8 cellular contexts compared by ENCODE assay signal in the genomic region with DNA sequence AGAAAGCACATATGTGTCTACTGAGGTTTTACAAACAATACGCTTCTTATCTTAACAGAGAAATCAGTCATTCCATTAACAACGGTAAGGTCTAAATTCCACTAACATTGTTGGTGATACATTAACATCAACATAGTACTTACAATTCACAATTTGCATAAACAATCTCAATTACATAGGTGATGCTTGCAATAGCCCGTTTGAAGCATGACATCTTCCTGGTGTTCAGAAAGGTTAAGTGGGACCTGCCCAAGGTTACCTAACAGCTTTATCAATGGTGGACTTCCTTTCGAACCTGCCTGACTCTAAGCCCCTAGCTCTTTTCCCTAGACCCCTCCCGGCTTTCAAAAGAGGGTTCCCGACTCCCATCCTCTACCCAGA. TPM values are rescaled to one million over a fixed set of nuclear protein-coding genes. Genes with fewer than 3 reads are reported as not detected.
DNase-seq lines count a peak whose midpoint lies in the region; ATAC-seq, FAIRE-seq and TF ChIP-seq lines count a peak whose summit lies in the region.

No MANE protein-coding gene starts in this region.

- POLR2A ChIA-PET in BJ (lab: Charles Lee) (no interaction called here), HepG2 (lab: Yijun Ruan, JAX) (interaction anchor here (0.5 to 3.0 kb wide), 20 partner anchors 10 to 452 kb away, joined by 3 to 14 read pairs (median 4); a partner anchor contains a TSS)

- no peaks in the 10 kb centered on the region for H4K20me1 ChIP-seq in HepG2 (ENCODE audit: insufficient read depth, low read length)

- H3K9ac ChIP-seq in HepG2 (ENCODE audit: insufficient read depth, low read depth, low read length), result peak overlapping the region; percentile 86

- BruUV-seq in HepG2 (replicated peaks; lab: Mats Ljungman, UMichigan), result TSS peak; percentile 84

- H3K36me3 ChIP-seq in BJ (ENCODE audit: control insufficient read depth, insufficient read depth, low read length), result no peaks in the 10 kb centered on the region
- no peaks in the 10 kb centered on the region for H3K36me3 ChIP-seq in ascending aorta
- H3K36me3 ChIP-seq in HepG2 (replicated peaks in 1 of 2; ENCODE audit: control insufficient read depth in 1 of 2, insufficient read depth in 2 of 2, low read length in 2 of 2), result no peaks in the 10 kb centered on the region
- no peaks in the 10 kb centered on the region for H3K36me3 ChIP-seq in transverse colon

- H3K27me3 ChIP-seq in BJ (ENCODE audit: control insufficient read depth, insufficient read depth, low read length), result no peaks in the 10 kb centered on the region
- H3K27me3 ChIP-seq in ascending aorta, result no peaks in the 10 kb centered on the region
- no peaks in the 10 kb centered on the region; a peak in 1 of 5 replicates for H3K27me3 ChIP-seq in HepG2 (ENCODE audit: control insufficient read depth in 1 of 2, insufficient read depth in 2 of 2, low read length in 2 of 2)
- no peaks in the 10 kb centered on the region for H3K27me3 ChIP-seq in transverse colon

- ATAC-seq in HG03439 (IDR thresholded peaks at IDR 0.05; ENCODE audit: unreplicated experiment) (peak; percentile 12), HepG2 (peak; percentile 61), GM21515 (IDR thresholded peaks at IDR 0.05; ENCODE audit: unreplicated experiment) (no peak), HG03457 (IDR thresholded peaks at IDR 0.05; ENCODE audit: unreplicated experiment) (no peak)

- peak overlapping the region; percentile 71 to 76 for H3K27ac ChIP-seq in ascending aorta
- H3K27ac ChIP-seq in HepG2 (ENCODE audit: extremely low read length, insufficient read depth, low read length), result peak overlapping the region; percentile 59
- H3K27ac ChIP-seq in transverse colon, result peak overlapping the region; percentile 85 to 91 (median 88)

- TF ChIP-seq EP300 in HepG2 (IDR thresholded peaks at IDR 0.05; ENCODE audit: low read depth in 2 of 2, low read length in 2 of 2) (no peak), HepG2 (CRISPR knock-in tag; IDR thresholded peaks at IDR 0.05; ENCODE audit: borderline replicate concordance) (no peak), transverse colon (IDR thresholded peaks at IDR 0.05; ENCODE audit: low read depth) (no peak)

- no peak for DNase-seq in BJ (ENCODE audit: low read depth)
- DNase-seq in ascending aorta (ENCODE audit: low spot score in 2 of 2), result no peak
- DNase-seq in HepG2 (ENCODE audit: low spot score), result no peak
- DNase-seq in transverse colon, result no peak
- no peak for DNase-seq in activated CD4-positive, alpha-beta T cell treated with anti-CD3 and anti-CD28 coated beads, Interleukin-2, amount 50 U/mL, for 48 hours

- no peak for FAIRE-seq in HepG2 (lab: Jason Lieb, UNC)

- H3K4me2 ChIP-seq in HepG2 (ENCODE audit: low read depth, low read length), result peak overlapping the region; percentile 71

- in situ Hi-C loops in HepG2 (cut with HindIII; ENCODE audit: extremely low pct_ligation_motif_present, low pct_unique_long_range_greater_than_20kb), result no loop called here
- in situ Hi-C loops in transverse colon (cut with MboI; ENCODE audit: low pct_ligation_motif_present in 1 of 4, low pct_unique_long_range_greater_than_20kb in 1 of 4, low sequenced_read_pairs in 3 of 4), result no loop called here

- H3K4me3 ChIP-seq in BJ (ENCODE audit: low read depth, low read length) (peak overlapping the region; percentile 93), ascending aorta (peak overlapping the region; percentile 69 to 70), HepG2 (replicated peaks in 1 of 3; ENCODE audit: insufficient read depth in 1 of 3, low read depth in 2 of 3, low read length in 3 of 3) (peak overlapping the region; percentile 73 to 92 (median 74)), transverse colon (peak overlapping the region; percentile 46 to 77 (median 74))

- intact Hi-C loops in ascending aorta (cut with DNase I) (loop anchor here (1.0 to 5.0 kb wide), 3 partner anchors 30 to 110 kb away; a partner anchor contains a TSS), HepG2 (cut with micrococcal nuclease; ENCODE audit: unreplicated experiment) (loop anchor here (2.0 to 5.0 kb wide), 3 partner anchors 35 to 80 kb away; no protein-coding TSS in a partner anchor), transverse colon (cut with DNase I; ENCODE audit: low total_unique reads) (no loop called here)

- H3K4me1 ChIP-seq in ascending aorta, result peaks cover 0 to 9% of the 10 kb centered on the region in 2 donors
- H3K4me1 ChIP-seq in HepG2 (ENCODE audit: insufficient read depth, low read length), result peaks cover 20% of the 10 kb centered on the region
- peaks cover 7 to 28% (median 16%) of the 10 kb centered on the region in 4 donors for H3K4me1 ChIP-seq in transverse colon

- H3K79me2 ChIP-seq in HepG2 (ENCODE audit: insufficient read depth, low read length), result peaks cover 37% of the 10 kb centered on the region

- TF ChIP-seq POLR2A in HepG2 (IDR thresholded peaks at IDR 0.05; ENCODE audit: insufficient read depth in 1 of 2, low read depth in 2 of 2, low read length in 2 of 2) (0 out of 4 replicates have a peak, but pooled peaks of 1 of the 2 experiments have one; percentile 8), transverse colon (IDR thresholded peaks at IDR 0.05) (no peak)

- peak overlapping the region; percentile 39 for H2AFZ ChIP-seq in HepG2 (ENCODE audit: low read length)

- WGBS in HepG2 (ENCODE audit: low lambda C conversion rate), result 0% methylated on average over 6 of the region's 6 CpGs
- 0 to 5% methylated on average over 1 to 6 of the region's 6 CpGs for WGBS in transverse colon (ENCODE audit: low coverage in 1 of 2), 2 donors

- no peak for TF ChIP-seq RAD21 in HepG2 (CRISPR knock-in tag; IDR thresholded peaks at IDR 0.05)

- H3K9me3 ChIP-seq in ascending aorta (no peaks in the 10 kb centered on the region), HepG2 (ENCODE audit: low read length) (no peaks in the 10 kb centered on the region), transverse colon (no peaks in the 10 kb centered on the region)

- CTCF ChIA-PET in BJ (lab: Yijun Ruan, JAX) (interaction anchor here (0.6 to 2.2 kb wide), 8 partner anchors 10 to 1465 kb away, joined by 3 to 13 read pairs (median 4); a partner anchor contains a TSS), HepG2 (lab: Yijun Ruan, JAX; ENCODE audit: low intra/inter-chr PET ratio, low total read pairs) (no interaction called here)

- TF ChIP-seq CTCF in BJ (IDR thresholded peaks at IDR 0.05; ENCODE audit: insufficient read depth, low read depth, low read length) (no peak), ascending aorta (IDR thresholded peaks at IDR 0.05) (no peak), HepG2 (CRISPR knock-in tag; IDR thresholded peaks at IDR 0.05) (no peak), transverse colon (IDR thresholded peaks at IDR 0.05) (no peak)

RNA-seq across cellular contexts. Expression of a gene that starts 0.7 kb away (rescaled TPM):
- polyA plus RNA-seq in BJ (2011; rRNA removed), result 4.4 and 5.2 TPM in 2 replicates
- 6.4 and 7.9 TPM in 2 replicates for polyA minus RNA-seq in BJ (2011; rRNA and poly(A)+ RNA removed)
- 30.7 TPM for total RNA-seq in ascending aorta
- total RNA-seq in HepG2 (2016; rRNA removed; fragmentation: Illumina TruSeq; extraction: Trizol), result 3.5 and 4.7 TPM in 2 replicates
- total RNA-seq in HepG2 (2016; cell fraction: cytosol; rRNA removed; fragmentation: Illumina TruSeq; extraction: Trizol; ENCODE audit: low read depth), result 1.7 and 2.5 TPM in 2 replicates
- 2.9 and 3.4 TPM in 2 replicates for total RNA-seq in HepG2 (2016; cell fraction: insoluble cytoplasmic fraction; rRNA removed; fragmentation: Illumina TruSeq; extraction: Trizol)
- 7.9 and 9.0 TPM in 2 replicates for total RNA-seq in HepG2 (2016; cell fraction: membrane; rRNA removed; fragmentation: Illumina TruSeq; extraction: Trizol)
- total RNA-seq in HepG2 (2016; cell fraction: nucleus; rRNA removed; fragmentation: Illumina TruSeq; extraction: Trizol), result 2.9 and 4.4 TPM in 2 replicates
- polyA plus RNA-seq in HepG2 (2011; rRNA removed), result 7.3 TPM in 2 replicates
- 8.0 and 8.4 TPM in 2 replicates for polyA plus RNA-seq in HepG2 (2011; cell fraction: cytosol; rRNA removed)
- 11.3 and 13.9 TPM in 2 replicates for polyA plus RNA-seq in HepG2 (2011; cell fraction: nucleus; rRNA removed)
- polyA plus RNA-seq in HepG2 (2012), result 9.8 and 13.0 TPM in 2 replicates
- polyA plus RNA-seq in HepG2 (2016; cell fraction: cytosol; fragmentation: Illumina TruSeq; extraction: Trizol; ENCODE audit: low read depth), result 4.0 and 4.6 TPM in 2 replicates
- polyA plus RNA-seq in HepG2 (2016; cell fraction: insoluble cytoplasmic fraction; fragmentation: Illumina TruSeq; extraction: Trizol; ENCODE audit: low read depth), result 9.3 and 13.6 TPM in 2 replicates
- polyA plus RNA-seq in HepG2 (2016; cell fraction: membrane; fragmentation: Illumina TruSeq; extraction: Trizol; ENCODE audit: low read depth), result 14.0 and 18.6 TPM in 2 replicates
- 10.1 and 11.0 TPM in 2 replicates for polyA plus RNA-seq in HepG2 (2016; cell fraction: nucleus; fragmentation: Illumina TruSeq; extraction: Trizol; ENCODE audit: insufficient read depth, low read depth)
- polyA minus RNA-seq in HepG2 (2011; rRNA and poly(A)+ RNA removed; ENCODE audit: low replicate concordance), result 14.1 and 27.8 TPM in 2 replicates
- 12.3 and 12.7 TPM in 2 replicates for polyA minus RNA-seq in HepG2 (2011; cell fraction: cytosol; rRNA and poly(A)+ RNA removed)
- 12.6 and 12.8 TPM in 2 replicates for polyA minus RNA-seq in HepG2 (2011; cell fraction: nucleus; rRNA and poly(A)+ RNA removed)
- 10 to 100 TPM; 23.2 to 41.0 (median 32.9) TPM for total RNA-seq in transverse colon

RNA-seq across cellular contexts. Expression of a gene that starts 12.9 kb away (rescaled TPM):
- polyA plus RNA-seq in BJ (2011; rRNA removed), result 57.2 and 84.1 TPM in 2 replicates
- 35.9 and 64.5 TPM in 2 replicates for polyA minus RNA-seq in BJ (2011; rRNA and poly(A)+ RNA removed)
- total RNA-seq in ascending aorta, result 5.7 TPM
- total RNA-seq in HepG2 (2016; rRNA removed; fragmentation: Illumina TruSeq; extraction: Trizol), result 46.9 and 50.7 TPM in 2 replicates
- total RNA-seq in HepG2 (2016; cell fraction: cytosol; rRNA removed; fragmentation: Illumina TruSeq; extraction: Trizol; ENCODE audit: low read depth), result 8.5 and 10.0 TPM in 2 replicates
- 48.8 and 50.6 TPM in 2 replicates for total RNA-seq in HepG2 (2016; cell fraction: insoluble cytoplasmic fraction; rRNA removed; fragmentation: Illumina TruSeq; extraction: Trizol)
- 17.1 and 19.7 TPM in 2 replicates for total RNA-seq in HepG2 (2016; cell fraction: membrane; rRNA removed; fragmentation: Illumina TruSeq; extraction: Trizol)
- 28.7 and 36.3 TPM in 2 replicates for total RNA-seq in HepG2 (2016; cell fraction: nucleus; rRNA removed; fragmentation: Illumina TruSeq; extraction: Trizol)
- 72.2 and 73.5 TPM in 2 replicates for polyA plus RNA-seq in HepG2 (2011; rRNA removed)
- 72.3 and 85.9 TPM in 2 replicates for polyA plus RNA-seq in HepG2 (2011; cell fraction: cytosol; rRNA removed)
- polyA plus RNA-seq in HepG2 (2011; cell fraction: nucleus; rRNA removed), result 55.6 and 60.0 TPM in 2 replicates
- 42.4 and 45.1 TPM in 2 replicates for polyA plus RNA-seq in HepG2 (2012)
- polyA plus RNA-seq in HepG2 (2016; cell fraction: cytosol; fragmentation: Illumina TruSeq; extraction: Trizol; ENCODE audit: low read depth), result 13.8 and 14.3 TPM in 2 replicates
- 78.5 and 84.9 TPM in 2 replicates for polyA plus RNA-seq in HepG2 (2016; cell fraction: insoluble cytoplasmic fraction; fragmentation: Illumina TruSeq; extraction: Trizol; ENCODE audit: low read depth)
- polyA plus RNA-seq in HepG2 (2016; cell fraction: membrane; fragmentation: Illumina TruSeq; extraction: Trizol; ENCODE audit: low read depth), result 24.1 and 26.2 TPM in 2 replicates
- polyA plus RNA-seq in HepG2 (2016; cell fraction: nucleus; fragmentation: Illumina TruSeq; extraction: Trizol; ENCODE audit: insufficient read depth, low read depth), result 72.4 and 76.9 TPM in 2 replicates
- 142 and 176 TPM in 2 replicates for polyA minus RNA-seq in HepG2 (2011; rRNA and poly(A)+ RNA removed; ENCODE audit: low replicate concordance)
- polyA minus RNA-seq in HepG2 (2011; cell fraction: cytosol; rRNA and poly(A)+ RNA removed), result 44.2 and 52.7 TPM in 2 replicates
- polyA minus RNA-seq in HepG2 (2011; cell fraction: nucleus; rRNA and poly(A)+ RNA removed), result 29.7 and 30.6 TPM in 2 replicates
- total RNA-seq in transverse colon, result 10 to 100 TPM; 28.1 to 74.4 (median 47.3) TPM

RNA-seq across cellular contexts. Expression of a gene that starts 55.6 kb away (rescaled TPM):
- polyA plus RNA-seq in BJ (2011; rRNA removed) (62.2 and 86.0 TPM in 2 replicates), HepG2 (2011; rRNA removed) (54.5 and 60.6 TPM in 2 replicates)
- 51.7 and 63.2 TPM in 2 replicates for polyA minus RNA-seq in BJ (2011; rRNA and poly(A)+ RNA removed)
- total RNA-seq in ascending aorta (72.4 TPM), HepG2 (2016; rRNA removed; fragmentation: Illumina TruSeq; extraction: Trizol) (54.3 and 60.7 TPM in 2 replicates), transverse colon (10 to 100 TPM; 35.8 to 95.8 (median 46.5) TPM)
- total RNA-seq in HepG2 (2016; cell fraction: cytosol; rRNA removed; fragmentation: Illumina TruSeq; extraction: Trizol; ENCODE audit: low read depth), result 21.0 and 27.1 TPM in 2 replicates
- total RNA-seq in HepG2 (2016; cell fraction: insoluble cytoplasmic fraction; rRNA removed; fragmentation: Illumina TruSeq; extraction: Trizol), result 53.0 and 55.0 TPM in 2 replicates
- 55.4 and 58.7 TPM in 2 replicates for total RNA-seq in HepG2 (2016; cell fraction: membrane; rRNA removed; fragmentation: Illumina TruSeq; extraction: Trizol)
- 31.5 and 32.6 TPM in 2 replicates for total RNA-seq in HepG2 (2016; cell fraction: nucleus; rRNA removed; fragmentation: Illumina TruSeq; extraction: Trizol)
- 66.4 and 77.9 TPM in 2 replicates for polyA plus RNA-seq in HepG2 (2011; cell fraction: cytosol; rRNA removed)
- polyA plus RNA-seq in HepG2 (2011; cell fraction: nucleus; rRNA removed), result 62.5 and 67.8 TPM in 2 replicates
- polyA plus RNA-seq in HepG2 (2012), result 42.3 and 50.0 TPM in 2 replicates
- 27.5 and 28.8 TPM in 2 replicates for polyA plus RNA-seq in HepG2 (2016; cell fraction: cytosol; fragmentation: Illumina TruSeq; extraction: Trizol; ENCODE audit: low read depth)
- polyA plus RNA-seq in HepG2 (2016; cell fraction: insoluble cytoplasmic fraction; fragmentation: Illumina TruSeq; extraction: Trizol; ENCODE audit: low read depth), result 48.1 and 64.0 TPM in 2 replicates
- polyA plus RNA-seq in HepG2 (2016; cell fraction: membrane; fragmentation: Illumina TruSeq; extraction: Trizol; ENCODE audit: low read depth), result 49.0 and 54.8 TPM in 2 replicates
- polyA plus RNA-seq in HepG2 (2016; cell fraction: nucleus; fragmentation: Illumina TruSeq; extraction: Trizol; ENCODE audit: insufficient read depth, low read depth), result 64.4 and 67.0 TPM in 2 replicates
- polyA minus RNA-seq in HepG2 (2011; rRNA and poly(A)+ RNA removed; ENCODE audit: low replicate concordance), result 124 and 166 TPM in 2 replicates
- 35.9 and 59.2 TPM in 2 replicates for polyA minus RNA-seq in HepG2 (2011; cell fraction: cytosol; rRNA and poly(A)+ RNA removed)
- 14.0 and 19.0 TPM in 2 replicates for polyA minus RNA-seq in HepG2 (2011; cell fraction: nucleus; rRNA and poly(A)+ RNA removed)

Comparison
In these comparisons a context has a peak if more than half of its experiments do, and no peak if none do; other contexts are left out.
1. ATAC-seq: peak in HG03439 (single experiment) and HepG2 (single experiment); none in GM21515 (single experiment) and HG03457 (single experiment).
2. Peak in every context shown above with its lines, with median percentiles within 50 percentile points of each other: H3K4me3 ChIP-seq and H3K27ac ChIP-seq.